13 cellular contexts compared by ENCODE assay signal in the genomic region with DNA sequence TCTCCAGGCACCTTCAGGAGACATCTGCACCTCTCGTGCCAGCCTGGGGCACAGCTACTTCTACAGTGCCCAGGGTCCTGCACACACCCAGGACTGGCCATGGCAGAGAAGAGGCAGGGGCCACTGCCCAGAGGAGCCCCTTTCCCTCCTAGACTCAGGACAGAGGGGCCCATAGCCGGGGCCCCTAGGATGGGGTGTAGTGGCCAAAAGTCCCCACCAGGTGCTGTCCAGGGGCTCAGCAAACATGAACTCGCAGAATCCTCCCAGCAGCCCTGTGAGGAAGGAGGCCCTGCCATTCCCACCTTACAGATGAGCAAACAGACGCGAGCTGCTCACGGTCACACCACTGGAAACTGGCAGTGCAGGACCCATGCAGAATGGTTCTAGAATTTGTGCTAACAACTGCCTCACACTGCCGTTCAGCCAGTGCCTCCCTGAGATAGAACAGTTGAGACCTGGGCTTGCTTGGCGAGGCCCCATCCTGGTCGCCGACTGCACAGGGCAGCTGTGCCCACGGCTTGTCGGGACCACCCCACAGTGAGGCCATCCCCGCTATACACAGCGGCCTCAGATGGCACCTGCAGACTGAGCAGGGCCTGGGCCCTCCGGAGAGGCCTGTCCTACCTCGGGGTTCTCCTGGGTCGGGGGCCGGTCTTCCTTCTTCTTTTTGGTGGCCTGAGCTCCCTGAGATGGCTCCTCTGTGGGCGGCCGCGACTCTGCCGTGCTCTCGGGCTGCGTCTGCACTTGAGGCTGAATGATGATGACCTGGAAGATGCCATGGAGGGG.
DNase-seq lines count a peak whose midpoint lies in the region; ATAC-seq and TF ChIP-seq lines count a peak whose summit lies in the region.
"Had no signal": no experiment of that assay in that cellular context is flagged by ENCODE, and none has a peak within 500 bp of the region (broad histone marks: within the 10 kb centered on the region; RNA-seq: fewer than 3 reads in every experiment).

No MANE protein-coding gene starts in this region.

- H2AK5ac ChIP-seq in H9 (ENCODE audit: insufficient read length, low read length), result no peak overlapping the region

- H2BK5ac ChIP-seq in H9 (ENCODE audit: insufficient read length, low read length), result no peak overlapping the region

- intact Hi-C loops in right lobe of liver (cut with DNase I), result no loop called here
- intact Hi-C loops in spleen (cut with DNase I; ENCODE audit: low total_unique reads), result no loop called here

- H2BK12ac ChIP-seq in H9 (ENCODE audit: insufficient read length, low read depth, low read length), result no peak overlapping the region

- no peak overlapping the region for H3K27ac Mint-ChIP-seq in H9
- no peak overlapping the region for H3K27ac Mint-ChIP-seq in activated CD4-positive, alpha-beta T cell treated with anti-CD3 and anti-CD28 coated beads, Interleukin-2, amount 10 ng/mL, durations not matched to agents 7 days and 5 days

- CTCF ChIA-PET in activated CD4-positive, alpha-beta T cell treated with anti-CD3 and anti-CD28 coated beads, Interleukin-2, amount 10 ng/mL, durations not matched to agents 7 days and 5 days (lab: Charles Lee), result no interaction called here

- H3K27ac ChIP-seq in H9 (ENCODE audit: insufficient read length, low read depth, low read length) (no peak overlapping the region), coronary artery (no peak overlapping the region), right lobe of liver (no peak overlapping the region), spleen (no peak overlapping the region)

- H3K27me3 ChIP-seq in H9 (ENCODE audit: insufficient read depth, low read length), result no peaks in the 10 kb centered on the region
- H3K27me3 ChIP-seq in right lobe of liver, result no peaks in the 10 kb centered on the region
- peaks cover 0 to 15% (median 0%) of the 10 kb centered on the region in 7 donors for H3K27me3 ChIP-seq in spleen (replicated peaks in 1 of 7)

- H4K20me1 ChIP-seq in H9 (ENCODE audit: control insufficient read depth, insufficient read depth, insufficient read length), result no peaks in the 10 kb centered on the region

- no peak overlapping the region for H2BK15ac ChIP-seq in H9 (ENCODE audit: low read depth, low read length)

- no peak overlapping the region for H2BK120ac ChIP-seq in H9 (ENCODE audit: low read depth, low read length, poor library complexity, severe bottlenecking)

- no peak overlapping the region for H4K5ac ChIP-seq in H9 (ENCODE audit: insufficient read length, low read depth, low read length)

- H3K9me3 Mint-ChIP-seq in H9, result peaks cover 27% of the 10 kb centered on the region in 2 experiments
- H3K9me3 Mint-ChIP-seq in activated CD4-positive, alpha-beta T cell treated with anti-CD3 and anti-CD28 coated beads, Interleukin-2, amount 10 ng/mL, durations not matched to agents 7 days and 5 days, result peaks cover 7% of the 10 kb centered on the region

- no peak for TF ChIP-seq POLR2A in right lobe of liver (IDR thresholded peaks at IDR 0.05)
- no peak for TF ChIP-seq POLR2A in spleen (IDR thresholded peaks at IDR 0.05)

- H3K23ac ChIP-seq in H9 (ENCODE audit: insufficient read length, low read depth, low read length), result no peak overlapping the region

- H3K36me3 ChIP-seq in right lobe of liver (no peaks in the 10 kb centered on the region), spleen (no peaks in the 10 kb centered on the region)

- H3K4me3 Mint-ChIP-seq in H9, result no peak overlapping the region
- no peak overlapping the region for H3K4me3 Mint-ChIP-seq in activated CD4-positive, alpha-beta T cell treated with anti-CD3 and anti-CD28 coated beads, Interleukin-2, amount 10 ng/mL, durations not matched to agents 7 days and 5 days

- POLR2A ChIA-PET in activated CD4-positive, alpha-beta T cell treated with anti-CD3 and anti-CD28 coated beads, Interleukin-2, amount 10 ng/mL, durations not matched to agents 7 days and 5 days (lab: Charles Lee), result no interaction called here

- H3K14ac ChIP-seq in H9 (ENCODE audit: insufficient read depth, low read length), result no peak overlapping the region

- TF ChIP-seq CTCF in H9 (conservative IDR thresholded peaks at IDR 0.05) (peak; percentile 28; the same call in 1 of the 3 replicates), coronary artery (IDR thresholded peaks at IDR 0.05) (no peak), right lobe of liver (IDR thresholded peaks at IDR 0.05) (no peak), spleen (IDR thresholded peaks at IDR 0.05 in 8 of 11, conservative IDR thresholded peaks at IDR 0.05 in 3 of 11) (no peak)

- H3K79me2 ChIP-seq in H9 (ENCODE audit: insufficient read depth, low read length), result no peaks in the 10 kb centered on the region

- no peak overlapping the region for H4K91ac ChIP-seq in H9 (ENCODE audit: insufficient read length, low read depth, low read length)

- H3T11ph ChIP-seq in H9 (ENCODE audit: low read length), result no peak overlapping the region

- DNase-seq in H9 (no peak), coronary artery (ENCODE audit: low spot score) (peak; percentile 65), right lobe of liver (peak in 2 of 3 donors; percentile 36 to 43), spleen (peak; percentile 62), HCEC 1CT (no peak)
- no peak for DNase-seq in activated CD4-positive, alpha-beta T cell treated with anti-CD3 and anti-CD28 coated beads, Interleukin-2, amount 10 ng/mL, durations not matched to agents 7 days and 5 days
- no peak for DNase-seq in activated T-cell treated with anti-CD3 and anti-CD28 coated beads, Interleukin-2, amount 50 U/mL, for 1 hour
- DNase-seq: NCI-H1436, NCI-H2029 treated with DMSO at 0.1 percent for 48 hours, NCI-H524, OCI-M1, RPMI8226 had no signal

- H3K27me3 Mint-ChIP-seq in H9 (ENCODE audit: low read depth), result no peaks in the 10 kb centered on the region
- H3K27me3 Mint-ChIP-seq in activated CD4-positive, alpha-beta T cell treated with anti-CD3 and anti-CD28 coated beads, Interleukin-2, amount 10 ng/mL, durations not matched to agents 7 days and 5 days, result no peaks in the 10 kb centered on the region

- H2AFZ ChIP-seq in H9 (ENCODE audit: low read length), result no peak overlapping the region

- H3K18ac ChIP-seq in H9 (ENCODE audit: insufficient read length, low read depth, low read length), result no peak overlapping the region

- no peak overlapping the region for H4K8ac ChIP-seq in H9 (replicated peaks; ENCODE audit: insufficient read length, low read depth, low read length)

- H3K4me1 ChIP-seq in H9 (ENCODE audit: insufficient read depth, low read length) (no peaks in the 10 kb centered on the region), right lobe of liver (no peaks in the 10 kb centered on the region), spleen (no peaks in the 10 kb centered on the region)

- peaks cover 68 to 73% (median 72%) of the 10 kb centered on the region in 3 experiments for H3K36me3 Mint-ChIP-seq in H9 (ENCODE audit: insufficient read depth in 1 of 3, low read depth in 3 of 3)
- no peaks in the 10 kb centered on the region for H3K36me3 Mint-ChIP-seq in activated CD4-positive, alpha-beta T cell treated with anti-CD3 and anti-CD28 coated beads, Interleukin-2, amount 10 ng/mL, durations not matched to agents 7 days and 5 days (ENCODE audit: low read depth)

- no peak overlapping the region for H3K4me2 ChIP-seq in H9 (ENCODE audit: insufficient read depth, insufficient read length, low read length)

- ATAC-seq in right lobe of liver, result peak in 1 of 4 donors; percentile 16
- ATAC-seq in HG02973 (IDR thresholded peaks at IDR 0.05; ENCODE audit: unreplicated experiment), result no peak

- H3K56ac ChIP-seq in H9 (ENCODE audit: insufficient read length, low read depth, low read length), result no peak overlapping the region

- H3K4ac ChIP-seq in H9 (ENCODE audit: low read depth, low read length), result no peak overlapping the region

- no peaks in the 10 kb centered on the region for H3K23me2 ChIP-seq in H9 (ENCODE audit: insufficient read length, low read depth, low read length, poor library complexity, severe bottlenecking)

- H3K4me1 Mint-ChIP-seq in H9, result no peaks in the 10 kb centered on the region
- no peaks in the 10 kb centered on the region for H3K4me1 Mint-ChIP-seq in activated CD4-positive, alpha-beta T cell treated with anti-CD3 and anti-CD28 coated beads, Interleukin-2, amount 10 ng/mL, durations not matched to agents 7 days and 5 days

- WGBS in H9 (ENCODE audit: extremely low coverage, insufficient read length, low lambda C conversion rate), result no CpG with 5 or more reads among the region's 24 CpGs
- 57% methylated on average over 6 of the region's 24 CpGs for WGBS in right lobe of liver (ENCODE audit: insufficient coverage, low coverage, low lambda C conversion rate, missing lambda C conversion rate)
- 88 to 94% (median 92%) methylated on average over 18 to 24 of the region's 24 CpGs for WGBS in spleen, 5 donors

- H3K4me3 ChIP-seq in coronary artery (no peak overlapping the region), right lobe of liver (no peak overlapping the region), spleen (no peak overlapping the region)

- H3K79me1 ChIP-seq in H9 (ENCODE audit: insufficient read depth, low read depth, low read length, poor library complexity, severe bottlenecking), result no peaks in the 10 kb centered on the region

- no peak overlapping the region for H2BK20ac ChIP-seq in H9 (ENCODE audit: low read depth, low read length, poor library complexity, severe bottlenecking)

- H3K9ac ChIP-seq in H9 (ENCODE audit: extremely low read depth, insufficient read length, low read length), result no peak overlapping the region

- peaks cover 23% of the 10 kb centered on the region for H3K9me3 ChIP-seq in H9 (ENCODE audit: control insufficient read depth, low read depth, low read length)
- H3K9me3 ChIP-seq in right lobe of liver, result no peaks in the 10 kb centered on the region
- H3K9me3 ChIP-seq in spleen, result peaks cover 0 to 22% (median 14%) of the 10 kb centered on the region in 8 donors

Comparison
In these comparisons a context has a peak if more than half of its experiments do, and no peak if none do; other contexts are left out.
1. DNase-seq: peak in coronary artery (single experiment), right lobe of liver (2 of 3) and spleen (single experiment); none in H9 (single experiment), HCEC 1CT (single experiment), activated CD4-positive, alpha-beta T cell treated with anti-CD3 and anti-CD28 coated beads, Interleukin-2, amount 10 ng/mL, durations not matched to agents 7 days and 5 days (single experiment) and activated T-cell treated with anti-CD3 and anti-CD28 coated beads, Interleukin-2, amount 50 U/mL, for 1 hour (single experiment).